In the genomic region with DNA sequence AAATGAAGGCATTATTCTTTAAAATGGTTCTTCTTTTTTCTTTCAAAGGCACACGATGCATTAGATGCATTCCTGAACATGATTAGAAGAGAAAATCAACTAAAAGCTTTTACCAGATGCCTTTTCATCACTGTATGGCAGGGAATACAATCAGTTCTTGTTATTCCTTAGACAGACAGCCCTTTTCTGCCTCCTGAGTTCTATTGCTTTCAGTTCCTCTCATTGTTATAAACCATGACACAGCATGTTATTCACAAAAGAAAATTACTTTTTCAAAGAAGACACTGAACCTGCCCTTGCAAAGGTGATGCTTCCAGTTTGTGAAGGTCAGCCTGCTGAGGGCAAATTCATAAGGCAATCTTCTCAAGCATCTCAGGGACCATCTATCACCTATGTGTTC, we compare ENCODE assay signal across 28 cellular contexts.
"Had no signal": no experiment of that assay in that cellular context is flagged by ENCODE, and none has a peak within 500 bp of the region (broad histone marks: within the 10 kb centered on the region; RNA-seq: fewer than 3 reads in every experiment).

No MANE protein-coding gene starts in this region.

- H3K4me1 Mint-ChIP-seq: activated B cell treated with CpG ODN at 0.5 μM for 24 hours; activated CD4-positive, alpha-beta T cell treated with anti-CD3 and anti-CD28 coated beads for 36 hours; activated naive CD8-positive, alpha-beta T cell treated with anti-CD3 and anti-CD28 coated beads, Interleukin-2, amount 10 ng/mL, durations not matched to agents 7 days and 5 days; stimulated activated memory B cell treated with anti-CD40 and anti-IgM and Interleukin-4, amounts not matched to agents 10 μg/mL and 1 μg/mL and 100 μg/mL, for 72 hours had no signal

- DNase-seq: activated B cell treated with CpG ODN at 0.5 μM for 24 hours; activated CD4-positive, alpha-beta T cell treated with anti-CD3 and anti-CD28 coated beads for 36 hours; activated CD4-positive, alpha-beta T cell treated with anti-CD3 and anti-CD28 coated beads, Interleukin-2, amount 50 U/mL, for 48 hours; activated effector memory CD4-positive, alpha-beta T cell treated with Interleukin-2 at 50 U/mL for 16 hours; activated naive CD4-positive, alpha-beta T cell treated with anti-CD3 and anti-CD28 coated beads for 36 hours; activated naive CD8-positive, alpha-beta T cell treated with anti-CD3 and anti-CD28 coated beads, Interleukin-2, amount 10 ng/mL, durations not matched to agents 7 days and 5 days; activated T-cell treated with anti-CD3 and anti-CD28 coated beads, Interleukin-2, amount 50 U/mL, for 48 hours; amniotic stem cell; colonic mucosa; dorsolateral prefrontal cortex; effector memory CD8-positive, alpha-beta T cell; heart left ventricle; left colon; mesenchymal stem cell; mucosa of descending colon; occipital lobe; posterior cingulate gyrus; sigmoid colon; stimulated activated CD4-positive, alpha-beta T cell treated with anti-CD3 and anti-CD28 coated beads, Interleukin-15, amount 100 ng/mL, for 24 hours; stomach; T1000; testis had no signal

- H3K4me3 ChIP-seq: colonic mucosa, esophagus muscularis mucosa, gastroesophageal sphincter, heart left ventricle, mucosa of descending colon, sigmoid colon, smooth muscle cell, stomach, testis had no signal

- H3K4me3 Mint-ChIP-seq: activated B cell treated with CpG ODN at 0.5 μM for 24 hours; activated CD4-positive, alpha-beta T cell treated with anti-CD3 and anti-CD28 coated beads for 36 hours; activated naive CD4-positive, alpha-beta T cell treated with anti-CD3 and anti-CD28 coated beads for 36 hours; activated naive CD8-positive, alpha-beta T cell treated with anti-CD3 and anti-CD28 coated beads, Interleukin-2, amount 10 ng/mL, durations not matched to agents 7 days and 5 days; effector memory CD8-positive, alpha-beta T cell; stimulated activated memory B cell treated with anti-CD40 and anti-IgM and Interleukin-4, amounts not matched to agents 10 μg/mL and 1 μg/mL and 100 μg/mL, for 72 hours; T-helper 1 cell treated with Interleukin-12 subunit alpha and Interleukin-12 subunit beta and Interleukin-4 antibody, amounts not matched to agents 30 μg/mL and 1 μg/mL, for 36 hours; type B pancreatic cell had no signal

- H3K9me3 Mint-ChIP-seq: activated B cell treated with CpG ODN at 0.5 μM for 24 hours; activated naive CD4-positive, alpha-beta T cell treated with anti-CD3 and anti-CD28 coated beads for 36 hours; activated naive CD8-positive, alpha-beta T cell treated with anti-CD3 and anti-CD28 coated beads, Interleukin-2, amount 10 ng/mL, durations not matched to agents 7 days and 5 days; effector memory CD8-positive, alpha-beta T cell; stimulated activated memory B cell treated with anti-CD40 and anti-IgM and Interleukin-4, amounts not matched to agents 10 μg/mL and 1 μg/mL and 100 μg/mL, for 72 hours; T-helper 1 cell treated with Interleukin-12 subunit alpha and Interleukin-12 subunit beta and Interleukin-4 antibody, amounts not matched to agents 30 μg/mL and 1 μg/mL, for 36 hours had no signal

- H3K27me3 Mint-ChIP-seq: type B pancreatic cell had no signal

- H3K4me2 ChIP-seq: smooth muscle cell had no signal

- H3K27me3 ChIP-seq: colonic mucosa, dorsolateral prefrontal cortex, esophagus muscularis mucosa, gastroesophageal sphincter, heart left ventricle, sigmoid colon, stomach, testis had no signal

- ATAC-seq: activated CD4-positive, alpha-beta T cell treated with anti-CD3 and anti-CD28 coated beads for 36 hours; effector memory CD8-positive, alpha-beta T cell; gastroesophageal sphincter; heart left ventricle; left colon; mucosa of descending colon; stimulated activated memory B cell treated with anti-CD40 and anti-IgM and Interleukin-4, amounts not matched to agents 10 μg/mL and 1 μg/mL and 100 μg/mL, for 72 hours had no signal

- H3K27ac Mint-ChIP-seq: activated B cell treated with CpG ODN at 0.5 μM for 24 hours; activated CD4-positive, alpha-beta T cell treated with anti-CD3 and anti-CD28 coated beads for 36 hours; activated naive CD4-positive, alpha-beta T cell treated with anti-CD3 and anti-CD28 coated beads for 36 hours; activated naive CD8-positive, alpha-beta T cell treated with anti-CD3 and anti-CD28 coated beads, Interleukin-2, amount 10 ng/mL, durations not matched to agents 7 days and 5 days; effector memory CD8-positive, alpha-beta T cell; stimulated activated memory B cell treated with anti-CD40 and anti-IgM and Interleukin-4, amounts not matched to agents 10 μg/mL and 1 μg/mL and 100 μg/mL, for 72 hours; T-helper 1 cell treated with Interleukin-12 subunit alpha and Interleukin-12 subunit beta and Interleukin-4 antibody, amounts not matched to agents 30 μg/mL and 1 μg/mL, for 36 hours; type B pancreatic cell had no signal

- H3K27ac ChIP-seq: colonic mucosa, esophagus muscularis mucosa, gastroesophageal sphincter, heart left ventricle, sigmoid colon, stomach, testis had no signal

- H3K4me1 ChIP-seq: colonic mucosa, esophagus muscularis mucosa, gastroesophageal sphincter, heart left ventricle, sigmoid colon, stomach, testis had no signal

- H3K36me3 ChIP-seq: colonic mucosa, esophagus muscularis mucosa, gastroesophageal sphincter, heart left ventricle, sigmoid colon, stomach had no signal

- H3K36me3 Mint-ChIP-seq: activated naive CD8-positive, alpha-beta T cell treated with anti-CD3 and anti-CD28 coated beads, Interleukin-2, amount 10 ng/mL, durations not matched to agents 7 days and 5 days; stimulated activated memory B cell treated with anti-CD40 and anti-IgM and Interleukin-4, amounts not matched to agents 10 μg/mL and 1 μg/mL and 100 μg/mL, for 72 hours; type B pancreatic cell had no signal
